ENCODE assay signal across 31 cellular contexts in genomic region chr5:78063495-78063894, GRCh38.
"Had no signal": no experiment of that assay in that cellular context is flagged by ENCODE, and none has a peak within 500 bp of the region (broad histone marks: within the 10 kb centered on the region; RNA-seq: fewer than 3 reads in every experiment).

No MANE protein-coding gene starts in this region.

- ATAC-seq: activated CD8-positive, alpha-beta T cell treated with anti-CD3 and anti-CD28 coated beads for 36 hours; activated naive CD4-positive, alpha-beta T cell treated with anti-CD3 and anti-CD28 coated beads, Interleukin-2, amount 50 U/mL, for 72 hours; activated T-cell treated with anti-CD3 and anti-CD28 coated beads, Interleukin-2, amount 50 U/mL, for 4 hours; activated T-cell treated with anti-CD3 and anti-CD28 coated beads, Interleukin-2, amount 50 U/mL, for 72 hours; activated T-helper 17 cell treated with anti-CD3 and anti-CD28 coated beads, Interleukin-2, amount 50 U/mL, for 72 hours; body of pancreas had no signal

- DNase-seq: activated B cell treated with CpG ODN at 0.5 μM for 24 hours; activated CD4-positive, alpha-beta memory T cell treated with anti-CD3 and anti-CD28 coated beads for 36 hours; activated CD4-positive, alpha-beta T cell treated with anti-CD3 and anti-CD28 coated beads for 4 hours; activated CD4-positive, alpha-beta T cell treated with anti-CD3 and anti-CD28 coated beads, Interleukin-2, amount 10 ng/mL, durations not matched to agents 24 days and 14 days; activated CD4-positive, alpha-beta T cell treated with anti-CD3 and anti-CD28 coated beads, Interleukin-2, amount 50 U/mL, for 1 hour; activated CD4-positive, alpha-beta T cell treated with anti-CD3 and anti-CD28 coated beads, Interleukin-2, amount 50 U/mL, for 4 hours; activated CD4-positive, CD25-positive, alpha-beta regulatory T cell treated with anti-CD3 and anti-CD28 coated beads, Interleukin-2, amount 50 U/mL, for 72 hours; activated CD8-positive, alpha-beta memory T cell treated with anti-CD3 and anti-CD28 coated beads, Interleukin-2, amount 50 U/mL, for 4 hours; activated CD8-positive, alpha-beta T cell treated with anti-CD3 and anti-CD28 coated beads for 36 hours; activated effector memory CD4-positive, alpha-beta T cell treated with anti-CD3 and anti-CD28 coated beads, Interleukin-2, amount 50 U/mL, for 16 hours; activated gamma-delta T cell treated with Interleukin-2 at 50 U/mL for 16 hours; activated naive CD4-positive, alpha-beta T cell; activated naive CD4-positive, alpha-beta T cell treated with anti-CD3 and anti-CD28 coated beads for 36 hours; activated naive CD4-positive, alpha-beta T cell treated with anti-CD3 and anti-CD28 coated beads, Interleukin-2, amount 50 U/mL, for 16 hours; activated naive CD8-positive, alpha-beta T cell treated with anti-CD3 and anti-CD28 coated beads for 36 hours; activated T-cell treated with anti-CD3 and anti-CD28 coated beads for 4 hours; activated T-cell treated with anti-CD3 and anti-CD28 coated beads, Interleukin-2, amount 50 U/mL, for 1 hour; activated T-cell treated with anti-CD3 and anti-CD28 coated beads, Interleukin-2, amount 50 U/mL, for 4 hours; activated T-cell treated with anti-CD3 and anti-CD28 coated beads, Interleukin-2, amount 50 U/mL, for 72 hours; adrenal gland; amniotic stem cell; aorta; body of pancreas; brain microvascular endothelial cell; central memory CD4-positive, alpha-beta T cell; T-helper 2 cell; T-helper 9 cell had no signal

- FAIRE-seq: astrocyte, TTC549 had no signal
